In genomic region chr7:80105706-80106408, GRCh38 we compare ENCODE assay signal across 1 cellular context.
TF ChIP-seq lines count a peak whose summit lies in the region.

No MANE protein-coding gene starts in this region.

TF ChIP-seq in endothelial cell of umbilical vein, 7 proteins besides CTCF, POLR2A, EP300 and RAD21 (continued from another document):
- no peak for TF ChIP-seq MAX (IDR thresholded peaks at IDR 0.05; ENCODE audit: insufficient read depth, insufficient read length)
